In the genomic region with DNA sequence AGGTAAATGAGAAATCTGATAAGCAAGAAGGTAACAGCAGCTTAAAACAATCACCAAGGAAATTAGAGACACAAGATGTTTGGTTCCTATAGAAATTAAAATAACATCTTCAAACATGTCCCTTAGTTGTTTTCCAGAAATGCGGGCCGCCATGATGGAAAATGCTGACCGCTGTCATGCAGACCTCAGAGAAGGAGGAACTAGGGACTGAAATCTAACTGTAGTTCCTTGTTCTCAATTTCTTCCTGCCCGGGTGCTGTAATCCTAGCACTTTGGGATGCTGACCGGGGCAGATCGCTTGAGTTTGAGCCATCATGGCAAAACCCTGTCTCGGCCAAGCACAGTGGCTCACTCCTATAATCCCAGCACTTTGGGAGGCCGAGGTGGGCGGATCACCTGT, we compare ENCODE assay signal across 33 cellular contexts. TPM values are rescaled to one million over a fixed set of nuclear protein-coding genes. Genes with fewer than 3 reads are reported as not detected.
"Had no signal": no experiment of that assay in that cellular context is flagged by ENCODE, and none has a peak within 500 bp of the region (broad histone marks: within the 10 kb centered on the region; RNA-seq: fewer than 3 reads in every experiment).

No MANE protein-coding gene starts in this region.

- H3K4me3 ChIP-seq: ascending aorta, body of pancreas, Peyer's patch, SJSA1 had no signal

- H3K27me3 ChIP-seq: ascending aorta, body of pancreas, Peyer's patch had no signal

- ATAC-seq: activated CD8-positive, alpha-beta memory T cell treated with anti-CD3 and anti-CD28 coated beads, Interleukin-2, amount 10 ng/mL, durations not matched to agents 7 days and 5 days; activated naive CD4-positive, alpha-beta T cell treated with anti-CD3 and anti-CD28 coated beads, Interleukin-2, amount 50 U/mL, for 72 hours; activated naive CD8-positive, alpha-beta T cell treated with anti-CD3 and anti-CD28 coated beads, Interleukin-2, amount 50 U/mL, for 24 hours; activated T-cell treated with anti-CD3 and anti-CD28 coated beads, Interleukin-2, amount 50 U/mL, for 4 hours; body of pancreas; SK-N-SH treated with all-trans-retinoic acid at 6 μM for 48 hours; WTC11 had no signal

- H3K4me1 ChIP-seq: ascending aorta, body of pancreas, Peyer's patch, SJSA1 had no signal

- DNase-seq: activated CD4-positive, alpha-beta T cell treated with anti-CD3 and anti-CD28 coated beads for 1 hour; activated CD4-positive, alpha-beta T cell treated with anti-CD3 and anti-CD28 coated beads, Interleukin-2, amount 10 ng/mL, durations not matched to agents 24 days and 14 days; activated CD4-positive, alpha-beta T cell treated with anti-CD3 and anti-CD28 coated beads, Interleukin-2, amount 50 U/mL, for 48 hours; activated CD8-positive, alpha-beta memory T cell treated with anti-CD3 and anti-CD28 coated beads, Interleukin-2, amount 10 ng/mL, durations not matched to agents 7 days and 5 days; activated effector memory CD4-positive, alpha-beta T cell treated with anti-CD3 and anti-CD28 coated beads, Interleukin-2, amount 50 U/mL, for 16 hours; activated naive CD4-positive, alpha-beta T cell treated with Interleukin-2 at 50 U/mL for 16 hours; activated naive CD8-positive, alpha-beta T cell treated with anti-CD3 and anti-CD28 coated beads, Interleukin-2, amount 50 U/mL, for 24 hours; activated T-cell treated with anti-CD3 and anti-CD28 coated beads, Interleukin-2, amount 50 U/mL, for 4 hours; amniotic stem cell; body of pancreas; central memory CD4-positive, alpha-beta T cell; KG1; NCI-H1105 treated with DMSO at 0.1 percent for 48 hours; NCI-H146; NCI-H1930; NCI-H2171; NCI-H226; NCI-H510A treated with DMSO at 0.1 percent for 48 hours; NCI-H69; NK-92 treated with Interleukin-12 subunit alpha and Interleukin-12 subunit beta, amount 100 ng/mL, for 24 hours; Peyer's patch; SHP77 had no signal

- H3K36me3 ChIP-seq: ascending aorta, Peyer's patch, SJSA1 had no signal

- H3K27ac ChIP-seq: ascending aorta, body of pancreas, Peyer's patch, RWPE1, SJSA1 had no signal

- H3K9me3 ChIP-seq: ascending aorta, body of pancreas, Peyer's patch, SJSA1 had no signal

RNA-seq across cellular contexts. Expression of gene TEX51, which starts 51.1 kb away (rescaled TPM):
- total RNA-seq: activated CD4-positive, alpha-beta T cell treated with anti-CD3 and anti-CD28 coated beads, Interleukin-2, amount 10 ng/mL, durations not matched to agents 24 days and 14 days; activated CD8-positive, alpha-beta memory T cell treated with anti-CD3 and anti-CD28 coated beads, Interleukin-2, amount 10 ng/mL, durations not matched to agents 7 days and 5 days; activated naive CD4-positive, alpha-beta T cell treated with anti-CD3 and anti-CD28 coated beads, Interleukin-2, amount 50 U/mL, for 72 hours; activated T-cell treated with anti-CD3 and anti-CD28 coated beads, Interleukin-2, amount 50 U/mL, for 4 hours; ascending aorta; body of pancreas; bronchial epithelial cell; chondrocyte; LHCN-M2; M059J; Peyer's patch; SJSA1; WTC11 had no signal
- polyA plus RNA-seq: IgD-negative memory B cell had no signal
